Comparison of ENCODE assay signal across 8 cellular contexts in genomic region chr1:151165738-151166505, GRCh38. TPM values are rescaled to one million over a fixed set of nuclear protein-coding genes. Genes with fewer than 3 reads are reported as not detected.
DNase-seq lines count a peak whose midpoint lies in the region; ATAC-seq, FAIRE-seq and TF ChIP-seq lines count a peak whose summit lies in the region.

A gene with protein sequence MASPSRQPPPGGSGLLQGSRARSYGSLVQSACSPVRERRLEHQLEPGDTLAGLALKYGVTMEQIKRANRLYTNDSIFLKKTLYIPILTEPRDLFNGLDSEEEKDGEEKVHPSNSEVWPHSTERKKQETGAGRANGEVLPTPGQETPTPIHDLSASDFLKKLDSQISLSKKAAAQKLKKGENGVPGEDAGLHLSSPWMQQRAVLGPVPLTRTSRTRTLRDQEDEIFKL (minus strand): TSS chr1:151165902. CDS start chr1:151165258, 644 bp downstream.
A gene with protein sequence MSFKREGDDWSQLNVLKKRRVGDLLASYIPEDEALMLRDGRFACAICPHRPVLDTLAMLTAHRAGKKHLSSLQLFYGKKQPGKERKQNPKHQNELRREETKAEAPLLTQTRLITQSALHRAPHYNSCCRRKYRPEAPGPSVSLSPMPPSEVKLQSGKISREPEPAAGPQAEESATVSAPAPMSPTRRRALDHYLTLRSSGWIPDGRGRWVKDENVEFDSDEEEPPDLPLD (plus strand): TSS chr1:151166144. CDS start chr1:151166153, 9 bp downstream.

- H3K36me3 Mint-ChIP-seq in chondrocyte (ENCODE audit: low read depth) = peaks cover 15% of the 10 kb centered on the region

- DNase-seq in Ammon's horn (ENCODE audit: low spot score) (peak; percentile 98), NCI-H510A (lab: John Stamatoyannopoulos, UW) (peak; percentile 97), chondrocyte (ENCODE audit: low spot score) (peak; percentile 98), kidney (peak; percentile 98)
- DNase-seq in activated CD4-positive, alpha-beta T cell treated with anti-CD3 and anti-CD28 coated beads for 24 hours (ENCODE audit: low read depth in 2 of 2) = peak; percentile 90 to 92
- DNase-seq in stimulated activated CD4-positive, alpha-beta T cell treated with anti-CD3 and anti-CD28 coated beads, Interleukin-15, amount 100 ng/mL, for 1 hour (ENCODE audit: low read depth in 1 of 2, low spot score in 1 of 2) = peak; percentile 85 to 89

- peak within 1 kb of the TSS; percentile 74 to 85 for H3K27ac ChIP-seq in kidney (ENCODE audit: low read depth in 2 of 2, low read length in 2 of 2)

- H3K9ac ChIP-seq in kidney (ENCODE audit: low read length in 2 of 2) = peak within 1 kb of the TSS; percentile 86 to 92

- peaks cover 1 to 13% of the 10 kb centered on the region in 2 donors for H3K36me3 ChIP-seq in kidney (ENCODE audit: control insufficient read depth in 1 of 2, insufficient read depth in 2 of 2, low read length in 2 of 2)

- H3K4me3 Mint-ChIP-seq in chondrocyte (ENCODE audit: unreplicated experiment) = peak within 1 kb of the TSS; percentile 97

- peak; percentile 77 for FAIRE-seq in kidney (lab: Jason Lieb, UNC)

- TF ChIP-seq POLR2A in GM19193 (IDR thresholded peaks at IDR 0.05; ENCODE audit: extremely low read depth, insufficient read depth, insufficient read length) = peak; percentile 89

- peak; percentile 83 for ATAC-seq in HG03432 (IDR thresholded peaks at IDR 0.05; ENCODE audit: unreplicated experiment)

- peaks cover 34% of the 10 kb centered on the region for H3K4me1 Mint-ChIP-seq in chondrocyte (ENCODE audit: low read depth)

- TF ChIP-seq CTCF in chondrocyte (IDR thresholded peaks at IDR 0.05) (no peak), kidney (IDR thresholded peaks at IDR 0.05; ENCODE audit: borderline replicate concordance, extremely low read depth, insufficient read depth) (peak; percentile 28)

- H3K9me3 Mint-ChIP-seq in chondrocyte (ENCODE audit: low read depth) = no peaks in the 10 kb centered on the region

- peak within 1 kb of the TSS; percentile 76 to 92 for H3K4me3 ChIP-seq in kidney (ENCODE audit: low read length in 2 of 2)

- peak within 1 kb of the TSS; percentile 99 for H3K27ac Mint-ChIP-seq in chondrocyte (ENCODE audit: unreplicated experiment)

- peaks cover 6 to 16% of the 10 kb centered on the region in 2 donors for H3K4me1 ChIP-seq in kidney (ENCODE audit: control insufficient read depth in 1 of 2, insufficient read depth in 1 of 2, low read depth in 1 of 2, low read length in 2 of 2)

- H3K27me3 Mint-ChIP-seq in chondrocyte (ENCODE audit: low read depth) = no peaks in the 10 kb centered on the region

- intact Hi-C loops in kidney (cut with DNase I) = no loop called here

- H3K9me3 ChIP-seq in kidney (ENCODE audit: control insufficient read depth in 1 of 2, low read length in 2 of 2) = no peaks in the 10 kb centered on the region

RNA-seq across cellular contexts. Expression of the first gene that starts in this region (rescaled TPM):
- total RNA-seq in chondrocyte (9.3 to 10.0 TPM (median 9.9 TPM) in 3 replicates), kidney (7.9 TPM)
- polyA plus RNA-seq in kidney (ENCODE audit: insufficient read depth, low read depth, low replicate concordance) = 9.1 TPM

RNA-seq across cellular contexts. Expression of the second gene that starts in this region (rescaled TPM):
- 39.6 to 44.3 TPM (median 40.7 TPM) in 3 replicates for total RNA-seq in chondrocyte
- total RNA-seq in kidney = 33.4 TPM
- polyA plus RNA-seq in kidney (ENCODE audit: insufficient read depth, low read depth, low replicate concordance) = 57.7 TPM

Comparison
In these comparisons a context has a peak if more than half of its experiments do, and no peak if none do; other contexts are left out.
1. Peak in every context shown above with its lines: DNase-seq, ATAC-seq, H3K4me3 ChIP-seq and H3K27ac ChIP-seq.